10 cellular contexts compared by ENCODE assay signal in the genomic region with DNA sequence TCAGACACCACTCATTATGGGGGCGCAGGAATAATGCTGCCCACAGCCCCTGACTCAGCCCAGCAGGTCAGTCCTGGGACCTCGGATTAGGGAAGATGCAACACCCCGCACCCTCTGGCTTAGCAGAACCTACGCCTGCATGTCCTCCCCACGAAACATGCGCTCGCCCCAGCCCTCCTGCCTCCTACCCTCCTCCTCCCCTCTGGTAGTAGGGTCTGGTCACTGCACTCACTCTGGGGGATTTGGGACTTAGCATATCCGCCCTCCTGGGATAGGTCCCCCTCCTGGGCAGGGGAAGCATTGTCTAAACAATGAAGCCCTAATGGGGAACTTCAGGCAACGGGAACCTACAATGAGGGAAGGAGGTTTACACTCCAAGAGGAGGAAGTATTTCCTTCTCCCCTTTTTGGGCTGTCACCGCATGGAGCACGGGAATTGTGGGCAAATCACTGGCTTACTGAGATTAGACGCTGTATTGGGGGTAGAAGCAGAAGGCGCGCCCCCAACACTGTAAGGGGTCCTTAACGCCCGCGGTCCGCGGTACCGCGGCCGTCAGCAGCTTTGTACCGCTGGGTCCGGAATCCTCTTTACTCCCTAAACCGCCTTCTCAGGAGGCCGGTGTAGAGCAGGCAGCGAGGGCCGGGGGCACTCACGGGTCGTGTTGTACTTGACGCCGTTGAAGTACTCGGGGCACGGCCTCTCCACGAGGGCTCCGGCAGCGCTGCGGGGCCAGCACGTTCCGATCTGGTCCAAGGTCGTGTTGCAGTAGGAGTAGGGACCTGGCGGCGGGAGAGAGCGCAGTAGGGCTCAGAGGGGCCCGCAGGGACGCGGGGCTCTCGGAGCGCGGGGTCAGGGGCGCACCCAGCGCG. TPM values are rescaled to one million over a fixed set of nuclear protein-coding genes. Genes with fewer than 3 reads are reported as not detected.
DNase-seq lines count a peak whose midpoint lies in the region; ATAC-seq and TF ChIP-seq lines count a peak whose summit lies in the region.
"Had no signal": no experiment of that assay in that cellular context is flagged by ENCODE, and none has a peak within 500 bp of the region (broad histone marks: within the 10 kb centered on the region; RNA-seq: fewer than 3 reads in every experiment).

No MANE protein-coding gene starts in this region.

- H3K79me2 ChIP-seq in ACC112 (ENCODE audit: control insufficient read depth, insufficient read depth, low read length, unreplicated experiment): no peaks in the 10 kb centered on the region

- no peak overlapping the region for H2AFZ ChIP-seq in ACC112 (ENCODE audit: low read length, unreplicated experiment)

- H3K27ac ChIP-seq in ACC112 (ENCODE audit: low read depth, low read length): no peak overlapping the region
- no peak overlapping the region for H3K27ac ChIP-seq in ectodermal cell (ENCODE audit: insufficient read depth, low read depth, low read length, poor library complexity, severe bottlenecking)
- H3K27ac ChIP-seq: neutrophil had no signal

- H3K27me3 Mint-ChIP-seq in IgD-negative memory B cell (peaks cover 53% of the 10 kb centered on the region), natural killer cell (ENCODE audit: low read depth in 2 of 2) (peaks cover 58% of the 10 kb centered on the region in 2 donors)

- H3K4me3 Mint-ChIP-seq in IgD-negative memory B cell: peak overlapping the region; percentile 19 to 90 (median 78)
- H3K4me3 Mint-ChIP-seq in natural killer cell: peak overlapping the region; percentile 82

- no peak for DNase-seq in natural killer cell
- DNase-seq in central memory CD4-positive, alpha-beta T cell: no peak
- no peak for DNase-seq in NCI-H446 (lab: John Stamatoyannopoulos, UW)
- no peak for DNase-seq in SIG-M5 treated with dmso at 0.1 percent for 504 hours (lab: John Stamatoyannopoulos, UW; ENCODE audit: unreplicated experiment)
- DNase-seq: amniotic stem cell had no signal

- ATAC-seq in natural killer cell: peak; percentile 2 to 16 (median 6)
- no peak for ATAC-seq in HG03025 (IDR thresholded peaks at IDR 0.05; ENCODE audit: low FRiP score, unreplicated experiment)

- H3K27ac Mint-ChIP-seq in IgD-negative memory B cell: peak overlapping the region in 1 of 3 donors; percentile 72
- peak overlapping the region in 1 of 2 donors; percentile 61 for H3K27ac Mint-ChIP-seq in natural killer cell

- H3K36me3 Mint-ChIP-seq in IgD-negative memory B cell: no peaks in the 10 kb centered on the region
- H3K36me3 Mint-ChIP-seq in natural killer cell: no peaks in the 10 kb centered on the region

- peak overlapping the region; percentile 56 for H3K4me3 ChIP-seq in ACC112 (ENCODE audit: low read depth, low read length)
- peak overlapping the region; percentile 31 for H3K4me3 ChIP-seq in ectodermal cell (ENCODE audit: insufficient read depth, low read depth, low read length)

- intact Hi-C loops in natural killer cell (cut with micrococcal nuclease): loop anchor here (5.0 kb wide), 1 partner anchor 61 kb away; no protein-coding TSS in a partner anchor

- no peaks in the 10 kb centered on the region for H3K4me1 ChIP-seq in ACC112 (ENCODE audit: control insufficient read depth, insufficient read depth, low read length, unreplicated experiment)
- peaks cover 21% of the 10 kb centered on the region for H3K4me1 ChIP-seq in ectodermal cell (ENCODE audit: control insufficient read depth, insufficient read depth, low read length)

- H3K9me3 Mint-ChIP-seq in IgD-negative memory B cell: no peaks in the 10 kb centered on the region
- H3K9me3 Mint-ChIP-seq in natural killer cell: no peaks in the 10 kb centered on the region

- WGBS in ectodermal cell, 2 experiments: 5 to 6% methylated on average over 53 of the region's 53 CpGs

- H3K4me1 Mint-ChIP-seq in IgD-negative memory B cell (peaks cover 3 to 10% (median 4%) of the 10 kb centered on the region in 3 donors), natural killer cell (peaks cover 12 to 15% of the 10 kb centered on the region in 2 donors)

- H3K36me3 ChIP-seq in ACC112 (ENCODE audit: insufficient read depth, low read length): no peaks in the 10 kb centered on the region
- no peaks in the 10 kb centered on the region for H3K36me3 ChIP-seq in ectodermal cell (ENCODE audit: control insufficient read depth, insufficient read depth, low read length)
- H3K36me3 ChIP-seq: neutrophil had no signal

- H3K9me3 ChIP-seq in ectodermal cell (ENCODE audit: control insufficient read depth, low read length): no peaks in the 10 kb centered on the region
- H3K9me3 ChIP-seq: neutrophil had no signal

- no peak for TF ChIP-seq CTCF in natural killer cell (IDR thresholded peaks at IDR 0.05)

- H3K27me3 ChIP-seq in ACC112 (ENCODE audit: insufficient read depth, low read length) (peaks cover 97% of the 10 kb centered on the region), ectodermal cell (ENCODE audit: control insufficient read depth, insufficient read depth, low read length, poor library complexity, severe bottlenecking) (peaks cover 43% of the 10 kb centered on the region)

RNA-seq across cellular contexts. Expression of gene CRHR2, which starts 0.8 kb away (rescaled TPM):
- not detected for polyA plus RNA-seq in IgD-negative memory B cell
- 0.15 TPM for polyA plus RNA-seq in ectodermal cell (2013, experiment 1 of 4)
- polyA plus RNA-seq in ectodermal cell (2013, experiment 2 of 4): 0.16 TPM
- polyA plus RNA-seq in ectodermal cell (2013, experiment 3 of 4): 0.37 TPM
- 0.28 TPM for polyA plus RNA-seq in ectodermal cell (2013, experiment 4 of 4)
- not detected for total RNA-seq in natural killer cell
